In the genomic region with DNA sequence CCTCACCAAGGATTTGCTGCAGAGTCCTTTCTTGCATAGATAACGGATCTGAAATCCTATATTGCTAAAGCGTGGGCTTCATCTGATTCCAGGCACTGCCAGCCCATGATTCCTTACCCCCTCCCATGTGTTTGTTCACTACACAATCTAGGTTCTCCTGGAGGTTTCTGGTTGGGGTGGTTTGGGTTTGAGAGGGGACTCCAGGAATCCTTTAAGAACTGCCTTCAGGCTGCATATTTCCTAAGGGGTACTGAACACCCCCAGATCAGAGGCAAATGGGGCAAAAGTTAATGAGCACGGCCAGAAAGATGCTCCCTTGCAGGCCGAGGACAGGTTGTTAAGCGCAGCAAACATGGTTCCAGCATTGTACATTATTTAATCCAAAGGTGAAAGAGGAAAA, we compare ENCODE assay signal across 17 cellular contexts. TPM values are rescaled to one million over a fixed set of nuclear protein-coding genes. Genes with fewer than 3 reads are reported as not detected.
DNase-seq lines count a peak whose midpoint lies in the region; ATAC-seq and TF ChIP-seq lines count a peak whose summit lies in the region.
"Had no signal": no experiment of that assay in that cellular context is flagged by ENCODE, and none has a peak within 500 bp of the region (broad histone marks: within the 10 kb centered on the region; RNA-seq: fewer than 3 reads in every experiment).

No MANE protein-coding gene starts in this region.

- H3K79me2 ChIP-seq in neural progenitor cell (ENCODE audit: low read depth) = peaks cover 4% of the 10 kb centered on the region

- no peak overlapping the region for H3K4me3 Mint-ChIP-seq in endodermal cell
- peak overlapping the region; percentile 77 for H3K4me3 Mint-ChIP-seq in neural progenitor cell

- in situ Hi-C loops in astrocyte of the cerebellum (cut with HindIII; ENCODE audit: low sequenced_read_pairs) = no loop called here

- H3K27me3 ChIP-seq in endodermal cell (ENCODE audit: control insufficient read depth, insufficient read depth, low read length, poor library complexity, severe bottlenecking) (peaks cover 100% of the 10 kb centered on the region), neural progenitor cell (peaks cover 100% of the 10 kb centered on the region)

- 25 to 67% methylated on average over 1 to 5 of the region's 5 CpGs for WGBS in endodermal cell (ENCODE audit: insufficient coverage in 1 of 2, insufficient read length in 1 of 2), 2 experiments

- no peak overlapping the region for H3K4me2 ChIP-seq in neural progenitor cell
- H3K4me2 ChIP-seq: BLaER1 treated with 17β-estradiol and CSF1 and Interleukin-3, amounts not matched to agents 10 nM and 100 nM had no signal

- H2AFZ ChIP-seq in neural progenitor cell (replicated peaks) = no peak overlapping the region

- H3K4me3 ChIP-seq in astrocyte of the cerebellum (ENCODE audit: low read depth, low read length) (peak overlapping the region; percentile 27), endodermal cell (ENCODE audit: low read length) (no peak overlapping the region), neural progenitor cell (no peak overlapping the region)
- H3K4me3 ChIP-seq: BLaER1 treated with 17β-estradiol and CSF1 and Interleukin-3, amounts not matched to agents 10 nM and 100 nM; GM12878 had no signal

- peaks cover 4% of the 10 kb centered on the region for H3K27me3 Mint-ChIP-seq in endodermal cell (ENCODE audit: insufficient read depth)
- peaks cover 29% of the 10 kb centered on the region for H3K27me3 Mint-ChIP-seq in neural progenitor cell (ENCODE audit: insufficient read depth, low read depth)

- H4K20me1 ChIP-seq in neural progenitor cell (ENCODE audit: low read depth) = peaks cover 98% of the 10 kb centered on the region

- H3K36me3 Mint-ChIP-seq in endodermal cell (ENCODE audit: low read depth) = no peaks in the 10 kb centered on the region
- H3K36me3 Mint-ChIP-seq in neural progenitor cell = peaks cover 66% of the 10 kb centered on the region

- H3K9ac ChIP-seq in endodermal cell (ENCODE audit: extremely low read depth, low read length, poor library complexity, severe bottlenecking) (no peak overlapping the region), neural progenitor cell (no peak overlapping the region)
- H3K9ac ChIP-seq: BLaER1 treated with 17β-estradiol and CSF1 and Interleukin-3, amounts not matched to agents 10 nM and 100 nM had no signal

- no peak for DNase-seq in astrocyte of the cerebellum (ENCODE audit: low read depth)
- DNase-seq in endodermal cell = no peak
- no peak for DNase-seq in neural progenitor cell (ENCODE audit: low spot score)
- no peak for DNase-seq in pons (ENCODE audit: low spot score)
- DNase-seq in MV-4-11 (lab: John Stamatoyannopoulos, UW) = no peak
- DNase-seq: COR-L47, DMS53, NCI-H1048, NCI-H2107, NCI-H345, NCI-H526 treated with DMSO at 0.1 percent for 48 hours, OCI-M1, RPMI8226 had no signal

- H3K4me1 ChIP-seq in endodermal cell (ENCODE audit: control insufficient read depth, insufficient read depth, low read length) (peaks cover 13% of the 10 kb centered on the region), neural progenitor cell (peaks cover 44% of the 10 kb centered on the region)
- H3K4me1 ChIP-seq: BLaER1 treated with 17β-estradiol and CSF1 and Interleukin-3, amounts not matched to agents 10 nM and 100 nM had no signal

- H3K4me1 Mint-ChIP-seq in endodermal cell (peaks cover 20% of the 10 kb centered on the region), neural progenitor cell (peaks cover 80% of the 10 kb centered on the region)

- H3K27ac ChIP-seq in endodermal cell (ENCODE audit: low read depth, low read length) = peak overlapping the region; percentile 44
- H3K27ac ChIP-seq in neural progenitor cell = no peak overlapping the region
- H3K27ac ChIP-seq: BLaER1 treated with 17β-estradiol and CSF1 and Interleukin-3, amounts not matched to agents 10 nM and 100 nM had no signal

- H3F3A ChIP-seq in neural progenitor cell (ENCODE audit: low read depth) = peaks cover 25% of the 10 kb centered on the region

- H3K9me3 Mint-ChIP-seq in endodermal cell (no peaks in the 10 kb centered on the region), neural progenitor cell (peaks cover 2% of the 10 kb centered on the region)

- H3K9me3 ChIP-seq in endodermal cell (ENCODE audit: control insufficient read depth, low read length) (no peaks in the 10 kb centered on the region), neural progenitor cell (ENCODE audit: low read depth) (no peaks in the 10 kb centered on the region)

- ATAC-seq in HG02588 (IDR thresholded peaks at IDR 0.05; ENCODE audit: unreplicated experiment) (no peak), HG02610 (IDR thresholded peaks at IDR 0.05; ENCODE audit: unreplicated experiment) (no peak)
- ATAC-seq: GM12878 had no signal

- H3K36me3 ChIP-seq in endodermal cell (ENCODE audit: control insufficient read depth, insufficient read depth, low read length) (no peaks in the 10 kb centered on the region), neural progenitor cell (no peaks in the 10 kb centered on the region)
- H3K36me3 ChIP-seq: BLaER1 treated with 17β-estradiol and CSF1 and Interleukin-3, amounts not matched to agents 10 nM and 100 nM had no signal

- H3K27ac Mint-ChIP-seq in endodermal cell (no peak overlapping the region), neural progenitor cell (peak overlapping the region; percentile 25)

- TF ChIP-seq CTCF in astrocyte of the cerebellum (IDR thresholded peaks at IDR 0.05; ENCODE audit: low read depth, low read length, missing control alignments) = no peak
- TF ChIP-seq CTCF in endodermal cell (conservative IDR thresholded peaks at IDR 0.05) = no peak
- no peak for TF ChIP-seq CTCF in neural progenitor cell (IDR thresholded peaks at IDR 0.05)

RNA-seq across cellular contexts. Expression of gene NR2F1, which starts 9.8 kb away (rescaled TPM):
- total RNA-seq in endodermal cell (under 1 TPM in 1 of 2 donors, not detected in 1; 0.22 TPM), neural progenitor cell (ENCODE audit: low replicate concordance) (9.1 and 21.1 TPM in 2 replicates)
- 304 TPM for polyA plus RNA-seq in endodermal cell (2013, experiment 1 of 2)
- 263 TPM for polyA plus RNA-seq in endodermal cell (2013, experiment 2 of 2)

RNA-seq across cellular contexts. Expression of gene NR2F1-AS1, which starts 11.8 kb away (rescaled TPM):
- total RNA-seq in endodermal cell = 1 to 10 TPM; 1.4 to 3.3 TPM
- 37.1 TPM for polyA plus RNA-seq in endodermal cell (2013, experiment 1 of 2)
- 26.7 TPM for polyA plus RNA-seq in endodermal cell (2013, experiment 2 of 2)
- 8.3 and 9.3 TPM in 2 replicates for total RNA-seq in neural progenitor cell (ENCODE audit: low replicate concordance)
